In genomic region chr4:181143241-181143854, GRCh38 we compare ENCODE assay signal across 8 cellular contexts.
A peak's percentile ranks its signal among the peaks of the same experiment; 100 is the strongest.
DNase-seq lines count a peak whose midpoint lies in the region; ATAC-seq and TF ChIP-seq lines count a peak whose summit lies in the region.

No MANE protein-coding gene starts in this region.

- WGBS in lung, 2 donors, result 3 to 4% methylated on average over 8 of the region's 8 CpGs

- H3K36me3 ChIP-seq in BJ (ENCODE audit: control insufficient read depth, insufficient read depth, low read length), result no peaks in the 10 kb centered on the region
- H3K36me3 ChIP-seq in lung (ENCODE audit: control insufficient read depth in 2 of 2, insufficient read depth in 2 of 2, low read length in 2 of 2), result no peaks in the 10 kb centered on the region

- ATAC-seq in GM18867 (IDR thresholded peaks at IDR 0.05; ENCODE audit: unreplicated experiment), result peak; percentile 91
- ATAC-seq in HG03060 (IDR thresholded peaks at IDR 0.05; ENCODE audit: low read depth, unreplicated experiment), result peak; percentile 83
- ATAC-seq in lung (ENCODE audit: insufficient read depth, low FRiP score), result peak; percentile 50

- CTCF ChIA-PET in BJ (lab: Yijun Ruan, JAX), result interaction anchor here (0.5 to 1.3 kb wide), 9 partner anchors 9 to 1892 kb away, joined by 3 to 6 read pairs (median 3); no protein-coding TSS in a partner anchor

- TF ChIP-seq CTCF in BJ (IDR thresholded peaks at IDR 0.05; ENCODE audit: insufficient read depth, low read depth, low read length) (peak; percentile 82), lung (IDR thresholded peaks at IDR 0.05; ENCODE audit: control extremely low read depth, extremely low read depth) (peak; percentile 84)

- POLR2A ChIA-PET in BJ (lab: Charles Lee), result no interaction called here

- H3K4me3 ChIP-seq in BJ (ENCODE audit: low read depth, low read length) (no peak overlapping the region), lung (no peak overlapping the region)

- H3K27ac ChIP-seq in lung (ENCODE audit: low read depth in 1 of 2, low read length in 1 of 2), result no peak overlapping the region

- DNase-seq in BJ (ENCODE audit: low read depth), result peak; percentile 3
- peak; percentile 22 for DNase-seq in NCI-H2107 treated with DMSO at 0.1 percent for 48 hours (lab: John Stamatoyannopoulos, UW; ENCODE audit: unreplicated experiment)
- DNase-seq in activated CD4-positive, alpha-beta T cell treated with anti-CD3 and anti-CD28 coated beads for 48 hours, result peak; percentile 80
- peak; percentile 78 for DNase-seq in dedifferentiated amniotic fluid mesenchymal stem cell (ENCODE audit: extremely low spot score)
- DNase-seq in lung (ENCODE audit: low spot score), result peak; percentile 53
- peak; percentile 1 for DNase-seq in stimulated activated CD8-positive, alpha-beta memory T cell treated with anti-CD3 and anti-CD28 coated beads, Interleukin-12 subunit alpha, Interleukin-12 subunit beta, amount 100 ng/mL, for 4 hours (ENCODE audit: low read depth)

- H3K9me3 ChIP-seq in lung (ENCODE audit: control insufficient read depth in 2 of 2, insufficient read depth in 1 of 2, low read length in 1 of 2), result peaks cover 0 to 2% of the 10 kb centered on the region in 2 donors

- H3K27me3 ChIP-seq in BJ (ENCODE audit: control insufficient read depth, insufficient read depth, low read length) (no peaks in the 10 kb centered on the region), lung (ENCODE audit: control insufficient read depth, insufficient read depth) (no peaks in the 10 kb centered on the region)

- peaks cover 0 to 2% of the 10 kb centered on the region in 2 donors for H3K4me1 ChIP-seq in lung (ENCODE audit: control insufficient read depth in 2 of 2, insufficient read depth in 2 of 2, low read length in 2 of 2)

Comparison
In these comparisons a context has a peak if more than half of its experiments do, and no peak if none do; other contexts are left out.
1. DNase-seq: peak in every context shown above with its lines; median percentile 80 in activated CD4-positive, alpha-beta T cell treated with anti-CD3 and anti-CD28 coated beads for 48 hours; 78 in dedifferentiated amniotic fluid mesenchymal stem cell; 53 in lung; 22 in NCI-H2107 treated with DMSO at 0.1 percent for 48 hours; 3 in BJ; 1 in stimulated activated CD8-positive, alpha-beta memory T cell treated with anti-CD3 and anti-CD28 coated beads, Interleukin-12 subunit alpha, Interleukin-12 subunit beta, amount 100 ng/mL, for 4 hours.